ENCODE assay signal across 26 cellular contexts in the genomic region with DNA sequence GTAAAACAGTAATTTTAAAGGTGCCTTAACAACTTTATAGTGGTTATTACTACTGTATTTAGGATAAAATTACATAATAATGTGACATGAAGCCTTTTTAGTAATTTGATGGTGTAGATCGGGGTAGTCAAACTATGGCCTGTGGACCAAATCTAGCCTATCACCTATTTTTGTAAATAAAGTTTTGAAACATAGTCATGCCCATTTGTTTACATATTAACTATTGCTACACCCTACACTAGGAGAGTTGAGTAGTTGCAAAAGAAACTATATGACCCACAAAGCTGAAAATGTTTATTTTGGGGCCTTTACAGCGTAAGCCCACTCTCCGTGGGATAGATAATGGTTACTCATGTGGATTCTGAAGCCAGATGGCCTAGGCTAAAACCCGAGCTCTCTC.
"Had no signal": no experiment of that assay in that cellular context is flagged by ENCODE, and none has a peak within 500 bp of the region (broad histone marks: within the 10 kb centered on the region; RNA-seq: fewer than 3 reads in every experiment).

No MANE protein-coding gene starts in this region.

- H3K27ac Mint-ChIP-seq: nephron; neural progenitor cell; progenitor cell of endocrine pancreas; stimulated activated naive CD8-positive, alpha-beta T cell treated with anti-CD3 and anti-CD28 coated beads, Interleukin-15, amount 100 ng/mL, for 72 hours; type B pancreatic cell had no signal

- H3K9ac ChIP-seq: neural progenitor cell, parathyroid adenoma had no signal

- H3K79me2 ChIP-seq: parathyroid adenoma had no signal

- H3K27ac ChIP-seq: coronary artery, esophagus muscularis mucosa, heart right ventricle, left ventricle myocardium inferior, lower lobe of right lung, neural progenitor cell, parathyroid adenoma, thyroid gland had no signal

- H3K4me1 ChIP-seq: parathyroid adenoma, thyroid gland had no signal

- H3K4me2 ChIP-seq: neural progenitor cell, smooth muscle cell had no signal

- H3K9me3 Mint-ChIP-seq: nephron; neural progenitor cell; stimulated activated naive CD8-positive, alpha-beta T cell treated with anti-CD3 and anti-CD28 coated beads, Interleukin-15, amount 100 ng/mL, for 72 hours; type B pancreatic cell had no signal

- H3K9me3 ChIP-seq: esophagus muscularis mucosa, heart right ventricle, left ventricle myocardium inferior, lower lobe of right lung, thyroid gland had no signal

- FAIRE-seq: islet of Langerhans, urothelium cell line had no signal

- H3K4me3 Mint-ChIP-seq: nephron; neural progenitor cell; stimulated activated naive CD8-positive, alpha-beta T cell treated with anti-CD3 and anti-CD28 coated beads, Interleukin-15, amount 100 ng/mL, for 72 hours; type B pancreatic cell had no signal

- H3K27me3 ChIP-seq: esophagus muscularis mucosa, heart right ventricle, neural progenitor cell, thyroid gland had no signal

- ATAC-seq: heart right ventricle; left cardiac atrium; lower lobe of right lung; sciatic nerve; stimulated activated naive CD8-positive, alpha-beta T cell treated with anti-CD3 and anti-CD28 coated beads, Interleukin-15, amount 100 ng/mL, for 72 hours had no signal

- H3K27me3 Mint-ChIP-seq: progenitor cell of endocrine pancreas; stimulated activated naive CD8-positive, alpha-beta T cell treated with anti-CD3 and anti-CD28 coated beads, Interleukin-15, amount 100 ng/mL, for 72 hours; type B pancreatic cell had no signal

- H2AFZ ChIP-seq: neural progenitor cell, parathyroid adenoma had no signal

- H3K4me3 ChIP-seq: coronary artery, esophagus muscularis mucosa, heart right ventricle, left ventricle myocardium inferior, lower lobe of right lung, neural progenitor cell, smooth muscle cell, thyroid gland had no signal

- DNase-seq: dermis blood vessel endothelial cell; effector memory CD4-positive, alpha-beta T cell; foreskin melanocyte; glutamatergic neuron; heart right ventricle; hippocampal formation; left cardiac atrium; left ventricle myocardium inferior; lower lobe of right lung; stimulated activated CD4-positive, alpha-beta T cell treated with anti-CD3 and anti-CD28 coated beads, Interleukin-12 subunit alpha, Interleukin-12 subunit beta, amount 100 ng/mL, for 4 hours; stimulated activated CD4-positive, alpha-beta T cell treated with anti-CD3 and anti-CD28 coated beads, Interleukin-1b, Interleukin-23, amount 100 ng/mL, for 48 hours; stimulated activated CD4-positive, alpha-beta T cell treated with anti-CD3 and anti-CD28 coated beads, Interleukin-4, amount 100 ng/mL, for 1 hour; stimulated activated CD8-positive, alpha-beta memory T cell treated with anti-CD3 and anti-CD28 coated beads, Interleukin-4, amount 100 ng/mL, for 48 hours; stimulated activated naive CD8-positive, alpha-beta T cell treated with anti-CD3 and anti-CD28 coated beads, Interleukin-15, amount 100 ng/mL, for 72 hours; thyroid gland had no signal
